In the genomic region with DNA sequence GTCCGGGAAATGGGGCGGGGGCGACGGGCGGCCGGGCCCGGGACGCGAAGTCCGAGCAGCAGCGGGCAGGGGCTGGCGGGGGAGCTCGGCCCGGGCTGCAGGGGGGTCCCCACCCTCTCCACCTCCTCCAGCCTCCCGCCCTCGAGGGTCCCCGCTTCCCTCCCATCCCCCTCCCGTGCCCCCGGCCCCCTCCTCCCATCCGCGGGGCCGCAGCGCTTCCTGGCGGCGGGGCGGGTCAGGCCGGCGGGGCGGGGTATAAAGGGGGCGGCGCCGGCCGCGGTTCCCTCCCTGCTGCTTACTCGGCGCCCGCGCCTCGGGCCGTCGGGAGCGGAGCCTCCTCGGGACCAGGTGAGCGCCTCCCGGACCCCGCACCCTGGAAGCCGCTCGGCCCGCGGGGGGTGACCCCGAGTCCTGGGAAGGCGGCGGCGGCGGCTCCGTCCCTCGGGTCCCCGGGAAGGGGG, we compare ENCODE assay signal across 8 cellular contexts. TPM values are rescaled to one million over a fixed set of nuclear protein-coding genes. Genes with fewer than 3 reads are reported as not detected.
DNase-seq lines count a peak whose midpoint lies in the region; ATAC-seq and TF ChIP-seq lines count a peak whose summit lies in the region.

A gene (plus strand): TSS at position 287 of the 461 bp plus-strand sequence.

- peaks cover 0 to 16% of the 10 kb centered on the region in 2 donors for H3K9me3 Mint-ChIP-seq in activated naive CD4-positive, alpha-beta T cell treated with anti-CD3 and anti-CD28 coated beads, Interleukin-2, amount 50 U/mL, for 72 hours

- peak within 1 kb of the TSS; percentile 45 for H3K4me3 ChIP-seq in RWPE2 (ENCODE audit: severe bottlenecking)
- H3K4me3 ChIP-seq in heart left ventricle: peak within 1 kb of the TSS; percentile 68 to 97 (median 87)
- H3K4me3 ChIP-seq in psoas muscle: peak within 1 kb of the TSS; percentile 66
- peak within 1 kb of the TSS; percentile 84 to 98 for H3K4me3 ChIP-seq in aorta (ENCODE audit: low read length in 2 of 2)

- H3K27me3 ChIP-seq in RWPE2 (ENCODE audit: insufficient read depth, poor library complexity, severe bottlenecking): peaks cover 17% of the 10 kb centered on the region
- H3K27me3 ChIP-seq in heart left ventricle: peaks cover 0 to 20% (median 0%) of the 10 kb centered on the region in 9 donors
- peaks cover 0 to 52% (median 13%) of the 10 kb centered on the region in 3 donors for H3K27me3 ChIP-seq in psoas muscle (ENCODE audit: insufficient read depth in 3 of 3, low read length in 2 of 3)
- no peaks in the 10 kb centered on the region for H3K27me3 ChIP-seq in aorta (ENCODE audit: control insufficient read depth in 1 of 2, insufficient read depth in 2 of 2, low read length in 1 of 2)

- peaks cover 6 to 8% of the 10 kb centered on the region in 2 donors for H3K36me3 Mint-ChIP-seq in activated naive CD4-positive, alpha-beta T cell treated with anti-CD3 and anti-CD28 coated beads, Interleukin-2, amount 50 U/mL, for 72 hours

- peak in 1 of 2 donors; percentile 80 for TF ChIP-seq POLR2A in heart left ventricle (IDR thresholded peaks at IDR 0.05)

- no peaks in the 10 kb centered on the region for H3K4me1 ChIP-seq in RWPE2 (ENCODE audit: insufficient read depth, poor library complexity, severe bottlenecking)
- H3K4me1 ChIP-seq in heart left ventricle: peaks cover 0 to 32% (median 8%) of the 10 kb centered on the region in 12 donors
- peaks cover 2% of the 10 kb centered on the region for H3K4me1 ChIP-seq in psoas muscle
- H3K4me1 ChIP-seq in aorta (ENCODE audit: control insufficient read depth in 1 of 2, insufficient read depth in 2 of 2, low read length in 2 of 2): no peaks in the 10 kb centered on the region

- TF ChIP-seq CTCF in RWPE2 (IDR thresholded peaks at IDR 0.05; ENCODE audit: poor library complexity, severe bottlenecking) (peak; percentile 38), heart left ventricle (IDR thresholded peaks at IDR 0.05) (peak in 10 of 12 donors; percentile 16 to 66 (median 48)), psoas muscle (IDR thresholded peaks at IDR 0.05) (peak; percentile 10)

- 0 out of 2 replicates have a peak, but pooled peaks cover 3% of the 10 kb centered on the region for H3K36me3 ChIP-seq in RWPE2 (ENCODE audit: low read depth)
- no peaks in the 10 kb centered on the region for H3K36me3 ChIP-seq in heart left ventricle
- no peaks in the 10 kb centered on the region for H3K36me3 ChIP-seq in psoas muscle (ENCODE audit: insufficient read depth in 1 of 2, low read depth in 1 of 2)
- H3K36me3 ChIP-seq in aorta (ENCODE audit: control insufficient read depth in 1 of 2, insufficient read depth in 2 of 2, low read length in 1 of 2): no peaks in the 10 kb centered on the region

- 0 to 2% (median 1%) methylated on average over 4 to 58 of the region's 58 CpGs for WGBS in heart left ventricle, 4 donors
- WGBS in psoas muscle, 3 donors: 0 to 1% (median 1%) methylated on average over 12 to 58 of the region's 58 CpGs
- 0% methylated on average over 25 to 58 of the region's 58 CpGs for WGBS in aorta, 2 donors

- ATAC-seq in RWPE2 (ENCODE audit: low read depth) (peak; percentile 88), heart left ventricle (peak; percentile 68 to 89 (median 82)), psoas muscle (peak; percentile 58 to 71 (median 65)), aorta (ENCODE audit: low FRiP score) (peak; percentile 87), HG03135 (IDR thresholded peaks at IDR 0.05; ENCODE audit: unreplicated experiment) (no peak)
- peak; percentile 92 for ATAC-seq in activated naive CD4-positive, alpha-beta T cell treated with anti-CD3 and anti-CD28 coated beads, Interleukin-2, amount 50 U/mL, for 72 hours

- H3K27ac ChIP-seq in RWPE2 (ENCODE audit: poor library complexity, severe bottlenecking) (no peak within 1 kb of the TSS), heart left ventricle (peak within 1 kb of the TSS; percentile 73 to 99 (median 94)), psoas muscle (peak within 1 kb of the TSS; percentile 67), aorta (ENCODE audit: low read depth in 1 of 2, low read length in 2 of 2) (peak within 1 kb of the TSS; percentile 92)

- H3K27ac Mint-ChIP-seq in activated naive CD4-positive, alpha-beta T cell treated with anti-CD3 and anti-CD28 coated beads, Interleukin-2, amount 50 U/mL, for 72 hours: no peak within 1 kb of the TSS

- intact Hi-C loops in heart left ventricle (cut with DNase I): loop anchor here (2.0 to 10.0 kb wide), 5 partner anchors 73 to 126 kb away; no protein-coding TSS in a partner anchor
- intact Hi-C loops in psoas muscle (cut with DNase I): no loop called here
- intact Hi-C loops in aorta (cut with DNase I): loop anchor here (2.0 to 5.0 kb wide), 3 partner anchors 36 to 125 kb away; no protein-coding TSS in a partner anchor

- H3K9me3 ChIP-seq in RWPE2 (ENCODE audit: severe bottlenecking) (peaks cover 5% of the 10 kb centered on the region), heart left ventricle (peaks cover 0 to 12% (median 8%) of the 10 kb centered on the region in 12 donors), psoas muscle (peaks cover 9% of the 10 kb centered on the region), aorta (ENCODE audit: control insufficient read depth, low read length) (no peaks in the 10 kb centered on the region)

- peak; percentile 57 for DNase-seq in GM04504 (ENCODE audit: low read depth)
- DNase-seq in RWPE2 (ENCODE audit: low spot score): peak; percentile 49
- DNase-seq in activated naive CD4-positive, alpha-beta T cell treated with anti-CD3 and anti-CD28 coated beads, Interleukin-2, amount 50 U/mL, for 72 hours (ENCODE audit: low spot score in 2 of 2): peak; percentile 68 to 75
- peak; percentile 67 to 86 (median 76) for DNase-seq in heart left ventricle
- peak; percentile 65 to 74 for DNase-seq in psoas muscle
- DNase-seq in aorta: peak; percentile 75 to 91
- no peak for DNase-seq in effector CD4-positive, alpha-beta T cell

RNA-seq across cellular contexts. Expression of the gene that starts here (rescaled TPM):
- 10 to 100 TPM; 11.9 to 14.2 TPM for total RNA-seq in activated naive CD4-positive, alpha-beta T cell treated with anti-CD3 and anti-CD28 coated beads, Interleukin-2, amount 50 U/mL, for 72 hours
- total RNA-seq in heart left ventricle (100 to 1,000 TPM; 118 to 484 (median 158) TPM), psoas muscle (100 to 1,000 TPM in 2 of 4 donors, 10 to 100 TPM in 2; 56.2 to 122 (median 90.4) TPM), aorta (1,000 to 10,000 TPM; 1,386 to 1,431 TPM)
- polyA plus RNA-seq in heart left ventricle (100 to 1,000 TPM; 143 to 221 TPM), psoas muscle (10 to 100 TPM; 29.8 to 58.8 (median 47.1) TPM), aorta (1,000 to 10,000 TPM in 1 of 2 donors, 100 to 1,000 TPM in 1; 335 to 3,611 TPM)

Comparison
In these comparisons a context has a peak if more than half of its experiments do, and no peak if none do; other contexts are left out.
1. intact Hi-C loops: an anchor here in heart left ventricle (2.0 to 10.0 kb wide) and aorta (2.0 to 5.0 kb wide); none called in psoas muscle.